ENCODE assay signal across 8 cellular contexts in the genomic region with DNA sequence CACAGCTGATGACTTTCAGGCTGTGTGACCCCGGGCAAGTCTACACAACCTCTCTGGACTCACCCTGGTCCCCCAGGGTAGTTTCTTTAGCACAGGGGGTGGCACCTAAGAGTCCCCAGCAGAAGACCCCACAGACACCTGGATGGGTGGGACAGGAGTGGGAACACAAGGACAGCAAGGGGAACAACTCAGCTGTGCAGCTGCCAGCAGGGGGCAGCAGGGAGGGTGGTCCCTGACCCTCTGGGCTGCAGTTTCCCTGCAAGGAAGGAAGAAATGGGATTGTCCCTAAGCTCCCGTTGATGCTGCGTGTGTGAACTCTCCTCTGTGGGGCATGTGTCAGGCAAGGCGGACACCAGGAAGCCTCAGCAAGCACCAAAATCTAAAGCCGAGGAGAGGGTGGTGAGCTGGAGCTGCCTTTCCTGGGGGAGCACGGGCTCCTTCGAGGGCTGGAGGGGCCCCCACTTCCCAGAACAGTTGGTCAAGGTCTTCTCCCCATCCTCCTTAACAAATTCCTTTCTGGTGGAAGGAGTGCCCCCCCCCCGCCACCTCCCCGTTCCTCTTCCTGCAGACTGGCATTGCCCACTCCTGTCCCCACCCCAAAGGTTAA. TPM values are rescaled to one million over a fixed set of nuclear protein-coding genes. Genes with fewer than 3 reads are reported as not detected.
A peak's percentile ranks its signal among the peaks of the same experiment; 100 is the strongest.
DNase-seq lines count a peak whose midpoint lies in the region; ATAC-seq, FAIRE-seq and TF ChIP-seq lines count a peak whose summit lies in the region.

No MANE protein-coding gene starts in this region.

- CTCF ChIA-PET in RWPE1 (lab: Yijun Ruan, JAX): interaction anchor here (0.6 to 1.5 kb wide), 5 partner anchors 13 to 186 kb away, joined by 3 to 4 read pairs (median 3); no protein-coding TSS in a partner anchor

- no peak for FAIRE-seq in small intestine (lab: Jason Lieb, UNC)

- intact Hi-C loops in heart right ventricle (cut with DNase I): loop anchor here in 5 of 10 donors (2.0 to 10.0 kb wide), 3 partner anchors 140 to 142 kb away; no protein-coding TSS in a partner anchor
- intact Hi-C loops in left cardiac atrium (cut with DNase I): loop anchor here in 1 of 2 donors (5.0 kb wide), 1 partner anchor 140 kb away; no protein-coding TSS in a partner anchor

- ATAC-seq in heart right ventricle: peak in 2 of 8 donors; percentile 34 to 38
- ATAC-seq in left cardiac atrium: no peak
- ATAC-seq in foreskin keratinocyte: peak; percentile 49
- no peak for ATAC-seq in thoracic aorta (ENCODE audit: insufficient number of reproducible peaks, low FRiP score, low read depth)
- ATAC-seq in HG02623 (IDR thresholded peaks at IDR 0.05; ENCODE audit: unreplicated experiment): no peak

- H3K9me3 ChIP-seq in heart right ventricle (no peaks in the 10 kb centered on the region), thoracic aorta (no peaks in the 10 kb centered on the region), small intestine (ENCODE audit: control insufficient read depth, low read depth) (no peaks in the 10 kb centered on the region)

- no peak for DNase-seq in heart right ventricle
- no peak for DNase-seq in left cardiac atrium
- DNase-seq in RWPE1 (ENCODE audit: low spot score): no peak
- no peak for DNase-seq in foreskin keratinocyte
- no peak for DNase-seq in thoracic aorta (ENCODE audit: low spot score)
- DNase-seq in effector CD8-positive, alpha-beta T cell (lab: John Stamatoyannopoulos, UW): no peak
- DNase-seq in small intestine: no peak

- no peaks in the 10 kb centered on the region for H3K36me3 ChIP-seq in heart right ventricle
- H3K36me3 ChIP-seq in thoracic aorta: no peaks in the 10 kb centered on the region
- H3K36me3 ChIP-seq in small intestine (ENCODE audit: control insufficient read depth in 2 of 2, insufficient read depth in 2 of 2, low read length in 2 of 2): no peaks in the 10 kb centered on the region

- 63 to 66% methylated on average over 9 of the region's 9 CpGs for WGBS in heart right ventricle, 2 donors
- 49 to 65% (median 62%) methylated on average over 9 of the region's 9 CpGs for WGBS in small intestine, 3 donors

- POLR2A ChIA-PET in RWPE1 (lab: Yijun Ruan, JAX; ENCODE audit: low non-redundant PET): no interaction called here

- H3K27ac ChIP-seq in heart right ventricle (no peak overlapping the region), RWPE1 (no peak overlapping the region), foreskin keratinocyte (no peak overlapping the region), thoracic aorta (no peak overlapping the region), small intestine (ENCODE audit: low read depth in 1 of 2, low read length in 1 of 2) (no peak overlapping the region)

- peaks cover 0 to 24% (median 3%) of the 10 kb centered on the region in 7 donors for H3K27me3 ChIP-seq in heart right ventricle
- peaks cover 12% of the 10 kb centered on the region for H3K27me3 ChIP-seq in foreskin keratinocyte
- no peaks in the 10 kb centered on the region for H3K27me3 ChIP-seq in thoracic aorta (replicated peaks; ENCODE audit: insufficient read depth)
- H3K27me3 ChIP-seq in small intestine (ENCODE audit: control insufficient read depth in 2 of 2, insufficient read depth in 2 of 2, low read length in 2 of 2): no peaks in the 10 kb centered on the region

- TF ChIP-seq CTCF in heart right ventricle (IDR thresholded peaks at IDR 0.05): peak; percentile 33 to 71 (median 64)
- TF ChIP-seq CTCF in RWPE1 (conservative IDR thresholded peaks at IDR 0.05; ENCODE audit: low read depth): peak; percentile 44
- peak; percentile 60 for TF ChIP-seq CTCF in foreskin keratinocyte (conservative IDR thresholded peaks at IDR 0.05)
- TF ChIP-seq CTCF in thoracic aorta (IDR thresholded peaks at IDR 0.05): peak; percentile 26

- H3K4me1 ChIP-seq in heart right ventricle (no peaks in the 10 kb centered on the region), foreskin keratinocyte (no peaks in the 10 kb centered on the region), thoracic aorta (ENCODE audit: control insufficient read depth in 1 of 2, low read depth in 2 of 2) (peaks cover 0 to 10% of the 10 kb centered on the region in 2 donors), small intestine (ENCODE audit: control insufficient read depth in 2 of 2, insufficient read depth in 1 of 2, low read depth in 1 of 2, low read length in 1 of 2) (no peaks in the 10 kb centered on the region)

- no peak overlapping the region for H3K4me3 ChIP-seq in heart right ventricle
- H3K4me3 ChIP-seq in thoracic aorta: no peak overlapping the region
- H3K4me3 ChIP-seq in small intestine (ENCODE audit: low read depth in 1 of 2, low read length in 2 of 2): no peak overlapping the region

RNA-seq across cellular contexts. Expression of gene CDH5, which starts 24.1 kb away (rescaled TPM):
- total RNA-seq in heart right ventricle: 10 to 100 TPM; 40.3 to 81.2 (median 55.9) TPM
- 10 to 100 TPM; 39.4 to 53.9 TPM for polyA plus RNA-seq in heart right ventricle
- 10 to 100 TPM; 40.3 to 80.0 TPM for total RNA-seq in left cardiac atrium
- total RNA-seq in foreskin keratinocyte: 0.04 TPM in 1 of 2 replicates, not detected in the other
- polyA plus RNA-seq in foreskin keratinocyte: 0.02 TPM in 1 of 2 replicates, not detected in the other
- total RNA-seq in thoracic aorta: 10 to 100 TPM; 21.1 to 40.0 TPM
- polyA plus RNA-seq in small intestine: 10 to 100 TPM in 1 of 3 donors, under 1 TPM in 2; 0.45 to 28.8 (median 0.81) TPM

Comparison
In these comparisons a context has a peak if more than half of its experiments do, and no peak if none do; other contexts are left out.
1. RNA of gene CDH5, which starts 24.1 kb away (total RNA-seq): 40.3 to 80.0 TPM in left cardiac atrium, 40.3 to 81.2 TPM in heart right ventricle and 21.1 to 40.0 TPM in thoracic aorta; 0.04 TPM in foreskin keratinocyte; every median in the first group is over 10 times any median in the second.
2. Peak in every context shown above with its lines, with median percentiles within 50 percentile points of each other: CTCF ChIP-seq.